In the genomic region with DNA sequence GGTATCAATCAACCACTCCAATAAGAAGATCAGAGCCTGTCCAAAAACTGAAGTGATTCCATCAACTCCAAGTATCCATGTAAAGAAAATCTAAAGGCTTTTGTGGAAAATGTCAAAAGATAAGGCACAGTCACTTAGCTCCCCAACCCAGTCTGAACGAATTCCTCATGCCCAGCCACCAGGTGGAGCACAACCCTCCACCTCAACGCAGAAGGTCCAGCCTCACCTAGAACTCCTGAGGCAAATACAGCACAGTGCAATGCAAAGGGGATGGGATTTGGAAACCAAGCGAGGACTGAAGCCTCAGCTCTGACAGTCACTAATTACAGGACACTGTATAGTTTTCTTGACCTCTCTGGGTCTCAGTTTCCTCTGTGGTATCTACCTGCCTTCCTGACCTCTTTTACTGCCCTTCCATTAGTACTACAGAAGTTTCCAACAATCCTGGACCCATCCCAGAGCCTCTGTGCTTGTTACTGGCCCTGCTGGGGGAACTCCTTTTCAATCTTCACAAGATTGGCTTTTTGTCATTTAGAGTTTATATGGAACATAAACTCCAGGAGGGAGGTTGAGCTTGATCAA, we compare ENCODE assay signal across 9 cellular contexts. TPM values are rescaled to one million over a fixed set of nuclear protein-coding genes. Genes with fewer than 3 reads are reported as not detected.
DNase-seq lines count a peak whose midpoint lies in the region; ATAC-seq and TF ChIP-seq lines count a peak whose summit lies in the region.
"Had no signal": no experiment of that assay in that cellular context is flagged by ENCODE, and none has a peak within 500 bp of the region (broad histone marks: within the 10 kb centered on the region; RNA-seq: fewer than 3 reads in every experiment).

No MANE protein-coding gene starts in this region.

- H3K4me3 Mint-ChIP-seq in CD4-positive, alpha-beta T cell = peak overlapping the region; percentile 95
- peak overlapping the region; percentile 90 for H3K4me3 Mint-ChIP-seq in activated naive CD8-positive, alpha-beta T cell treated with anti-CD3 and anti-CD28 coated beads, Interleukin-2, amount 50 U/mL, for 24 hours
- H3K4me3 Mint-ChIP-seq in stimulated activated naive CD8-positive, alpha-beta T cell treated with anti-CD3 and anti-CD28 coated beads, Interleukin-15, amount 100 ng/mL, for 72 hours = peak overlapping the region; percentile 91 to 96

- peak; percentile 50 to 78 for TF ChIP-seq RAD21 in liver (IDR thresholded peaks at IDR 0.05)

- no peaks in the 10 kb centered on the region for H3K9me3 ChIP-seq in CD4-positive, alpha-beta T cell (ENCODE audit: control insufficient read depth, low read length)
- no peaks in the 10 kb centered on the region for H3K9me3 ChIP-seq in HEK293 (ENCODE audit: control insufficient read depth, insufficient read depth, low read depth, low read length)
- no peaks in the 10 kb centered on the region for H3K9me3 ChIP-seq in liver (ENCODE audit: control insufficient read depth in 4 of 4, low read length in 3 of 4)
- no peaks in the 10 kb centered on the region for H3K9me3 ChIP-seq in sigmoid colon

- no peak for ATAC-seq in CD4-positive, alpha-beta T cell (ENCODE audit: poor library complexity)
- ATAC-seq in activated naive CD8-positive, alpha-beta T cell treated with anti-CD3 and anti-CD28 coated beads, Interleukin-2, amount 50 U/mL, for 24 hours = no peak
- no peak for ATAC-seq in stimulated activated naive CD8-positive, alpha-beta T cell treated with anti-CD3 and anti-CD28 coated beads, Interleukin-15, amount 100 ng/mL, for 72 hours
- no peak for ATAC-seq in GM19324 (IDR thresholded peaks at IDR 0.05; ENCODE audit: low FRiP score, unreplicated experiment)

- no peaks in the 10 kb centered on the region for H3K27me3 Mint-ChIP-seq in CD4-positive, alpha-beta T cell
- H3K27me3 Mint-ChIP-seq in activated naive CD8-positive, alpha-beta T cell treated with anti-CD3 and anti-CD28 coated beads, Interleukin-2, amount 50 U/mL, for 24 hours = no peaks in the 10 kb centered on the region
- H3K27me3 Mint-ChIP-seq in stimulated activated naive CD8-positive, alpha-beta T cell treated with anti-CD3 and anti-CD28 coated beads, Interleukin-15, amount 100 ng/mL, for 72 hours = no peaks in the 10 kb centered on the region

- no peak overlapping the region for H3K27ac ChIP-seq in CD4-positive, alpha-beta T cell (ENCODE audit: low read depth, low read length)
- no peak overlapping the region; the same call in 1 of the 2 replicates for H3K27ac ChIP-seq in HEK293 (ENCODE audit: extremely low read depth, low read depth, low read length)
- H3K27ac ChIP-seq in liver (ENCODE audit: low read depth in 1 of 2, low read length in 2 of 2) = no peak overlapping the region
- no peak overlapping the region for H3K27ac ChIP-seq in sigmoid colon
- H3K27ac ChIP-seq: SK-N-MC had no signal

- no peak overlapping the region for H3K4me3 ChIP-seq in HEK293 (ENCODE audit: low read depth, low read length)
- no peak overlapping the region for H3K4me3 ChIP-seq in liver (ENCODE audit: low read depth in 1 of 3, low read length in 3 of 3)
- no peak overlapping the region for H3K4me3 ChIP-seq in sigmoid colon

- TF ChIP-seq CTCF in CD4-positive, alpha-beta T cell (IDR thresholded peaks at IDR 0.05) = peak; percentile 60
- TF ChIP-seq CTCF in HEK293 (tag by site-specific recombination; IDR thresholded peaks at IDR 0.05) = peak; percentile 67
- TF ChIP-seq CTCF in liver (IDR thresholded peaks at IDR 0.05; ENCODE audit: low read depth, low read length, missing input control) = peak; percentile 53
- TF ChIP-seq CTCF in sigmoid colon (IDR thresholded peaks at IDR 0.05) = peak in 2 of 4 experiments; percentile 20 to 24

- H3K27me3 ChIP-seq in CD4-positive, alpha-beta T cell (ENCODE audit: control insufficient read depth, insufficient read depth, low read length) = no peaks in the 10 kb centered on the region
- no peaks in the 10 kb centered on the region for H3K27me3 ChIP-seq in liver (ENCODE audit: control insufficient read depth in 4 of 4, insufficient read depth in 4 of 4, low read length in 3 of 4)
- H3K27me3 ChIP-seq in sigmoid colon = no peaks in the 10 kb centered on the region

- peaks cover 41% of the 10 kb centered on the region for H3K36me3 Mint-ChIP-seq in CD4-positive, alpha-beta T cell (ENCODE audit: low read depth)
- peaks cover 21% of the 10 kb centered on the region for H3K36me3 Mint-ChIP-seq in activated naive CD8-positive, alpha-beta T cell treated with anti-CD3 and anti-CD28 coated beads, Interleukin-2, amount 50 U/mL, for 24 hours (ENCODE audit: low read depth)

- no peaks in the 10 kb centered on the region for H3K9me3 Mint-ChIP-seq in CD4-positive, alpha-beta T cell
- no peaks in the 10 kb centered on the region for H3K9me3 Mint-ChIP-seq in activated naive CD8-positive, alpha-beta T cell treated with anti-CD3 and anti-CD28 coated beads, Interleukin-2, amount 50 U/mL, for 24 hours
- no peaks in the 10 kb centered on the region for H3K9me3 Mint-ChIP-seq in stimulated activated naive CD8-positive, alpha-beta T cell treated with anti-CD3 and anti-CD28 coated beads, Interleukin-15, amount 100 ng/mL, for 72 hours

- peaks cover 42% of the 10 kb centered on the region for H3K4me1 Mint-ChIP-seq in CD4-positive, alpha-beta T cell (ENCODE audit: low read depth)
- H3K4me1 Mint-ChIP-seq in activated naive CD8-positive, alpha-beta T cell treated with anti-CD3 and anti-CD28 coated beads, Interleukin-2, amount 50 U/mL, for 24 hours = peaks cover 28% of the 10 kb centered on the region
- H3K4me1 Mint-ChIP-seq in stimulated activated naive CD8-positive, alpha-beta T cell treated with anti-CD3 and anti-CD28 coated beads, Interleukin-15, amount 100 ng/mL, for 72 hours = peaks cover 35% of the 10 kb centered on the region

- CTCF ChIA-PET in CD4-positive, alpha-beta T cell (lab: Charles Lee) = interaction anchor here (0.6 to 4.0 kb wide), 8 partner anchors 18 to 230 kb away, joined by 3 to 52 read pairs (median 4); no protein-coding TSS in a partner anchor
- CTCF ChIA-PET in HEK293 (lab: Yijun Ruan, JAX) = interaction anchor here (0.5 to 7.0 kb wide), 35 partner anchors 7 to 847 kb away, joined by 3 to 120 read pairs (median 4); a partner anchor contains a TSS

- 25% methylated on average over 3 of the region's 3 CpGs for WGBS in liver
- WGBS in sigmoid colon, 2 donors = 11 to 30% methylated on average over 3 of the region's 3 CpGs

- no peak for TF ChIP-seq POLR2A in sigmoid colon (IDR thresholded peaks at IDR 0.05)

- H3K9ac ChIP-seq in liver (ENCODE audit: low read depth in 1 of 2, low read length in 2 of 2) = no peak overlapping the region

- POLR2A ChIA-PET in CD4-positive, alpha-beta T cell (lab: Charles Lee) = interaction anchor here (1.0 to 3.9 kb wide), 3 partner anchors 105 to 299 kb away, joined by 3 to 21 read pairs (median 17); a partner anchor contains a TSS
- POLR2A ChIA-PET in HEK293 (lab: Yijun Ruan, JAX) = interaction anchor here (0.6 to 1.4 kb wide), 5 partner anchors 32 to 120 kb away, joined by 3 to 4 read pairs (median 3); a partner anchor contains a TSS

- DNase-seq in CD4-positive, alpha-beta T cell = peak; percentile 9 to 52 (median 37)
- DNase-seq in SHP77 treated with DMSO at 0.1 percent for 48 hours (lab: John Stamatoyannopoulos, UW) (peak; percentile 43), sigmoid colon (no peak)
- peak; percentile 53 for DNase-seq in activated naive CD8-positive, alpha-beta T cell treated with anti-CD3 and anti-CD28 coated beads, Interleukin-2, amount 50 U/mL, for 24 hours
- DNase-seq in stimulated activated naive CD8-positive, alpha-beta T cell treated with anti-CD3 and anti-CD28 coated beads, Interleukin-15, amount 100 ng/mL, for 72 hours = peak; percentile 33 to 47

- intact Hi-C loops in CD4-positive, alpha-beta T cell (cut with DNase I, micrococcal nuclease) = loop anchor here (10.0 kb wide), 3 partner anchors 231 to 571 kb away; a partner anchor contains a TSS
- intact Hi-C loops in sigmoid colon (cut with DNase I) = no loop called here

- peaks cover 43 to 52% of the 10 kb centered on the region in 2 experiments for H3K36me3 ChIP-seq in HEK293 (ENCODE audit: control insufficient read depth in 2 of 2, insufficient read depth in 1 of 2, low read length in 2 of 2)
- peaks cover 0 to 26% (median 14%) of the 10 kb centered on the region in 4 donors for H3K36me3 ChIP-seq in liver (ENCODE audit: control insufficient read depth in 4 of 4, insufficient read depth in 3 of 4, low read depth in 1 of 4, low read length in 3 of 4)
- H3K36me3 ChIP-seq in sigmoid colon = peaks cover 0 to 48% (median 9%) of the 10 kb centered on the region in 4 donors

- H3K4me1 ChIP-seq in HEK293 (ENCODE audit: control insufficient read depth, insufficient read depth, low read length) (peaks cover 6% of the 10 kb centered on the region), liver (ENCODE audit: control insufficient read depth in 4 of 4, insufficient read depth in 4 of 4, low read length in 3 of 4) (peaks cover 0 to 18% (median 8%) of the 10 kb centered on the region in 4 donors), sigmoid colon (peaks cover 0 to 22% (median 19%) of the 10 kb centered on the region in 4 donors)

- peak overlapping the region; percentile 52 for H3K27ac Mint-ChIP-seq in CD4-positive, alpha-beta T cell
- H3K27ac Mint-ChIP-seq in activated naive CD8-positive, alpha-beta T cell treated with anti-CD3 and anti-CD28 coated beads, Interleukin-2, amount 50 U/mL, for 24 hours = no peak overlapping the region
- no peak overlapping the region for H3K27ac Mint-ChIP-seq in stimulated activated naive CD8-positive, alpha-beta T cell treated with anti-CD3 and anti-CD28 coated beads, Interleukin-15, amount 100 ng/mL, for 72 hours

- TF ChIP-seq EP300 in sigmoid colon (IDR thresholded peaks at IDR 0.05) = no peak

TF ChIP-seq in HEK293, 187 proteins besides CTCF, POLR2A, EP300 and RAD21 (continues in another document):
- TF ChIP-seq ZNF654 (tag by site-specific recombination; IDR thresholded peaks at IDR 0.05; ENCODE audit: low read depth) (peak; percentile 25; the same call in 1 of the 2 replicates), HOXA7 (CRISPR knock-in tag; IDR thresholded peaks at IDR 0.05; ENCODE audit: borderline replicate concordance) (no peak)

TF ChIP-seq in liver, 16 proteins besides CTCF, POLR2A, EP300 and RAD21 (continues in another document):
- TF ChIP-seq EGR1 (IDR thresholded peaks at IDR 0.05; ENCODE audit: low read depth in 2 of 2) = no peak

RNA-seq across cellular contexts. Expression of a gene that starts 2.0 kb away (rescaled TPM):
- 10 to 100 TPM; 25.0 to 29.5 TPM for total RNA-seq in CD4-positive, alpha-beta T cell
- total RNA-seq in liver (10 to 100 TPM; 11.8 to 17.1 TPM), sigmoid colon (10 to 100 TPM; 20.9 to 23.0 (median 21.7) TPM)
- polyA plus RNA-seq in liver (1 to 10 TPM; 4.6 to 4.8 TPM), sigmoid colon (10 to 100 TPM in 2 of 3 donors, 1 to 10 TPM in 1; 8.4 to 34.8 (median 11.6) TPM)

RNA-seq across cellular contexts. Expression of a gene that starts 43.0 kb away (rescaled TPM):
- 10 to 100 TPM; 15.8 to 18.3 TPM for total RNA-seq in CD4-positive, alpha-beta T cell
- 10 to 100 TPM in 1 of 2 donors, 1 to 10 TPM in 1; 6.5 to 13.9 TPM for total RNA-seq in liver
- polyA plus RNA-seq in liver = 10 to 100 TPM; 10.3 to 17.7 TPM
- total RNA-seq in sigmoid colon = 10 to 100 TPM; 25.2 to 43.9 (median 33.8) TPM
- polyA plus RNA-seq in sigmoid colon = 10 to 100 TPM; 42.9 to 51.8 (median 43.2) TPM

RNA-seq across cellular contexts. Expression of a gene that starts 48.8 kb away (rescaled TPM):
- total RNA-seq in CD4-positive, alpha-beta T cell = 1 to 10 TPM; 4.8 to 4.9 TPM
- under 1 TPM; 0.51 to 0.67 TPM for total RNA-seq in liver
- under 1 TPM; 0.24 to 0.48 TPM for polyA plus RNA-seq in liver
- 10 to 100 TPM in 1 of 4 donors, 1 to 10 TPM in 3; 3.8 to 12.8 (median 8.1) TPM for total RNA-seq in sigmoid colon
- polyA plus RNA-seq in sigmoid colon = 1 to 10 TPM in 2 of 3 donors, under 1 TPM in 1; 0.92 to 6.3 (median 2.4) TPM
